ENCODE assay signal across 20 cellular contexts in genomic region chr10:79098061-79098460, GRCh38. TPM values are rescaled to one million over a fixed set of nuclear protein-coding genes. Genes with fewer than 3 reads are reported as not detected.
DNase-seq lines count a peak whose midpoint lies in the region; ATAC-seq and TF ChIP-seq lines count a peak whose summit lies in the region.
"Had no signal": no experiment of that assay in that cellular context is flagged by ENCODE, and none has a peak within 500 bp of the region (broad histone marks: within the 10 kb centered on the region; RNA-seq: fewer than 3 reads in every experiment).

No MANE protein-coding gene starts in this region.

- no peaks in the 10 kb centered on the region for H3K9me3 ChIP-seq in heart right ventricle
- no peaks in the 10 kb centered on the region for H3K9me3 ChIP-seq in uterus
- H3K9me3 ChIP-seq: prostate gland had no signal

- H3K9me3 Mint-ChIP-seq in WTC11, result no peaks in the 10 kb centered on the region
- H3K9me3 Mint-ChIP-seq in naive B cell, result peaks cover 0 to 2% (median 0%) of the 10 kb centered on the region in 7 donors
- H3K9me3 Mint-ChIP-seq in activated T-helper 17 cell treated with anti-CD3 and anti-CD28 coated beads, Interleukin-2, amount 50 U/mL, for 72 hours, result no peaks in the 10 kb centered on the region
- H3K9me3 Mint-ChIP-seq: activated B cell treated with CpG ODN at 0.5 μM for 24 hours; activated naive CD8-positive, alpha-beta T cell treated with anti-CD3 and anti-CD28 coated beads, Interleukin-2, amount 50 U/mL, for 24 hours had no signal

- intact Hi-C loops in heart right ventricle (cut with DNase I) (no loop called here), left ventricle myocardium superior (cut with micrococcal nuclease) (no loop called here), uterus (cut with DNase I; ENCODE audit: low total_unique reads) (no loop called here)

- no peaks in the 10 kb centered on the region for H3K36me3 Mint-ChIP-seq in WTC11
- no peaks in the 10 kb centered on the region for H3K36me3 Mint-ChIP-seq in naive B cell
- H3K36me3 Mint-ChIP-seq in activated T-helper 17 cell treated with anti-CD3 and anti-CD28 coated beads, Interleukin-2, amount 50 U/mL, for 72 hours (ENCODE audit: low read depth), result no peaks in the 10 kb centered on the region

- no peak for TF ChIP-seq POLR2A in uterus (IDR thresholded peaks at IDR 0.05)

- peak overlapping the region; percentile 43; the same call in 1 of the 2 replicates for H3K27ac Mint-ChIP-seq in WTC11
- H3K27ac Mint-ChIP-seq in naive B cell, result peak overlapping the region in 5 of 6 donors; percentile 52 to 89 (median 78)
- H3K27ac Mint-ChIP-seq in activated T-helper 17 cell treated with anti-CD3 and anti-CD28 coated beads, Interleukin-2, amount 50 U/mL, for 72 hours, result no peak overlapping the region
- H3K27ac Mint-ChIP-seq: activated B cell treated with CpG ODN at 0.5 μM for 24 hours; activated naive CD8-positive, alpha-beta T cell treated with anti-CD3 and anti-CD28 coated beads, Interleukin-2, amount 50 U/mL, for 24 hours had no signal

- H3K36me3 ChIP-seq in heart right ventricle, result no peaks in the 10 kb centered on the region
- no peaks in the 10 kb centered on the region for H3K36me3 ChIP-seq in uterus
- H3K36me3 ChIP-seq: brain microvascular endothelial cell, prostate gland had no signal

- no peak for DNase-seq in heart right ventricle
- DNase-seq in left ventricle myocardium superior, result no peak
- DNase-seq in WTC11 (ENCODE audit: low spot score), result no peak
- DNase-seq in naive B cell, result no peak
- DNase-seq in uterus, result no peak
- no peak for DNase-seq in NCI-H69 (lab: John Stamatoyannopoulos, UW)
- DNase-seq in NCI-H2171 treated with DMSO at 0.1 percent for 48 hours (lab: John Stamatoyannopoulos, UW), result no peak
- DNase-seq: activated CD4-positive, alpha-beta T cell treated with anti-CD3 and anti-CD28 coated beads, Interleukin-2, amount 50 U/mL, for 48 hours; activated effector memory CD4-positive, alpha-beta T cell treated with Interleukin-2 at 50 U/mL for 16 hours; activated naive CD8-positive, alpha-beta T cell treated with anti-CD3 and anti-CD28 coated beads, Interleukin-2, amount 50 U/mL, for 24 hours; AML-193; brain microvascular endothelial cell; cortex of kidney; NCI-H1436; NCI-H524; stimulated activated CD4-positive, alpha-beta T cell treated with anti-CD3 and anti-CD28 coated beads, Interleukin-2, amount 100 ng/mL, for 24 hours; stimulated activated naive CD4-positive, alpha-beta T cell had no signal

- no peaks in the 10 kb centered on the region for H3K27me3 ChIP-seq in heart right ventricle
- H3K27me3 ChIP-seq in uterus, result no peaks in the 10 kb centered on the region
- H3K27me3 ChIP-seq: brain microvascular endothelial cell had no signal

- TF ChIP-seq CTCF in heart right ventricle (IDR thresholded peaks at IDR 0.05), result no peak
- no peak for TF ChIP-seq CTCF in WTC11 (IDR thresholded peaks at IDR 0.05)
- TF ChIP-seq CTCF in uterus (IDR thresholded peaks at IDR 0.05), result no peak

- peaks cover 79% of the 10 kb centered on the region for H3K4me1 Mint-ChIP-seq in WTC11
- peaks cover 48 to 56% (median 56%) of the 10 kb centered on the region in 3 donors for H3K4me1 Mint-ChIP-seq in naive B cell
- H3K4me1 Mint-ChIP-seq in activated T-helper 17 cell treated with anti-CD3 and anti-CD28 coated beads, Interleukin-2, amount 50 U/mL, for 72 hours, result peaks cover 30% of the 10 kb centered on the region

- H3K4me3 ChIP-seq in heart right ventricle (no peak overlapping the region), uterus (no peak overlapping the region)
- H3K4me3 ChIP-seq: prostate gland had no signal

- 94% methylated on average over 5 of the region's 5 CpGs for WGBS in heart right ventricle, 2 donors

- H3K27me3 Mint-ChIP-seq in WTC11 (ENCODE audit: low read depth) (no peaks in the 10 kb centered on the region), naive B cell (peaks cover 40 to 71% (median 69%) of the 10 kb centered on the region in 3 donors)
- no peaks in the 10 kb centered on the region for H3K27me3 Mint-ChIP-seq in activated T-helper 17 cell treated with anti-CD3 and anti-CD28 coated beads, Interleukin-2, amount 50 U/mL, for 72 hours
- H3K27me3 Mint-ChIP-seq: activated naive CD8-positive, alpha-beta T cell treated with anti-CD3 and anti-CD28 coated beads, Interleukin-2, amount 50 U/mL, for 24 hours had no signal

- CTCF ChIA-PET in WTC11 (lab: Charles Lee), result interaction anchor here (1.0 to 1.7 kb wide), 2 partner anchors 18 to 97 kb away, joined by 4 to 8 read pairs; no protein-coding TSS in a partner anchor

- ATAC-seq in heart right ventricle, result no peak
- no peak for ATAC-seq in left ventricle myocardium superior
- no peak for ATAC-seq in WTC11
- no peak for ATAC-seq in naive B cell (ENCODE audit: low read depth in 2 of 2)
- no peak for ATAC-seq in activated T-helper 17 cell treated with anti-CD3 and anti-CD28 coated beads, Interleukin-2, amount 50 U/mL, for 72 hours (replicated peaks)
- ATAC-seq: activated naive CD8-positive, alpha-beta T cell treated with anti-CD3 and anti-CD28 coated beads, Interleukin-2, amount 50 U/mL, for 24 hours had no signal

- H3K4me1 ChIP-seq in heart right ventricle, result peaks cover 69 to 100% (median 98%) of the 10 kb centered on the region in 9 donors
- peaks cover 31 to 56% of the 10 kb centered on the region in 2 donors for H3K4me1 ChIP-seq in uterus

- POLR2A ChIA-PET in WTC11 (lab: Charles Lee), result no interaction called here

- H3K4me3 Mint-ChIP-seq in WTC11 (no peak overlapping the region), naive B cell (peak overlapping the region in 2 of 8 donors; percentile 50 to 61)
- H3K4me3 Mint-ChIP-seq in activated T-helper 17 cell treated with anti-CD3 and anti-CD28 coated beads, Interleukin-2, amount 50 U/mL, for 72 hours, result no peak overlapping the region
- H3K4me3 Mint-ChIP-seq: activated B cell treated with CpG ODN at 0.5 μM for 24 hours; activated naive CD8-positive, alpha-beta T cell treated with anti-CD3 and anti-CD28 coated beads, Interleukin-2, amount 50 U/mL, for 24 hours had no signal

- H3K27ac ChIP-seq in heart right ventricle, result peak overlapping the region in 6 of 10 donors; percentile 16 to 87 (median 53)
- H3K27ac ChIP-seq in uterus, result peak overlapping the region; percentile 73 to 83
- H3K27ac ChIP-seq: brain microvascular endothelial cell, prostate gland had no signal

TF ChIP-seq in WTC11, 78 proteins besides CTCF, POLR2A, EP300 and RAD21:
- TF ChIP-seq ZNF219 (CRISPR knock-in tag; IDR thresholded peaks at IDR 0.05; ENCODE audit: borderline replicate concordance) (no peak), EMX1 (CRISPR knock-in tag; IDR thresholded peaks at IDR 0.05) (no peak), E2F4 (CRISPR knock-in tag; IDR thresholded peaks at IDR 0.05; ENCODE audit: borderline replicate concordance, low read depth) (no peak)
TF ChIP-seq in WTC11: peak in this region for 0.

RNA-seq across cellular contexts. Expression of gene ZMIZ1, which starts 29.3 kb away (rescaled TPM):
- total RNA-seq in heart right ventricle (10 to 100 TPM; 40.4 to 61.5 (median 50.8) TPM), left ventricle myocardium superior (49.5 TPM), WTC11 (2021) (34.3 to 44.4 TPM (median 35.2 TPM) in 3 replicates), uterus (100 to 1,000 TPM in 1 of 4 donors, 10 to 100 TPM in 3; 18.7 to 188 (median 36.7) TPM)
- polyA plus RNA-seq in heart right ventricle (10 to 100 TPM; 24.2 to 26.8 TPM), naive B cell (ENCODE audit: low read depth in 6 of 6) (1 to 10 TPM in 3 of 6 donors, under 1 TPM in 3; 0.11 to 2.9 (median 1.5) TPM)
- total RNA-seq in activated T-helper 17 cell treated with anti-CD3 and anti-CD28 coated beads, Interleukin-2, amount 50 U/mL, for 72 hours, result 10 to 100 TPM; 32.9 to 82.6 TPM
